18 cellular contexts compared by ENCODE assay signal in genomic region chr9:121853617-121854395, GRCh38.
"Had no signal": no experiment of that assay in that cellular context is flagged by ENCODE, and none has a peak within 500 bp of the region (broad histone marks: within the 10 kb centered on the region; RNA-seq: fewer than 3 reads in every experiment).

No MANE protein-coding gene starts in this region.

- H3K4me3 ChIP-seq: body of pancreas, SK-N-MC, upper lobe of right lung had no signal

- ATAC-seq: activated CD4-positive, CD25-positive, alpha-beta regulatory T cell treated with anti-CD3 and anti-CD28 coated beads, Interleukin-2, amount 50 U/mL, for 24 hours; activated CD8-positive, alpha-beta memory T cell treated with anti-CD3 and anti-CD28 coated beads, Interleukin-2, amount 10 ng/mL, durations not matched to agents 7 days and 5 days; body of pancreas; left colon; stimulated activated naive CD8-positive, alpha-beta T cell treated with anti-CD3 and anti-CD28 coated beads, Interleukin-15, Interleukin-2, amounts not matched to agents 100 U/mL and 50 U/mL, for 24 hours; upper lobe of right lung had no signal

- H3K9me3 Mint-ChIP-seq: central memory CD8-positive, alpha-beta T cell had no signal

- DNase-seq: activated CD8-positive, alpha-beta memory T cell treated with anti-CD3 and anti-CD28 coated beads, Interleukin-2, amount 10 ng/mL, durations not matched to agents 7 days and 5 days; activated naive CD4-positive, alpha-beta T cell treated with anti-CD3 and anti-CD28 coated beads, Interleukin-2, amount 50 U/mL, for 16 hours; activated T-cell treated with anti-CD3 and anti-CD28 coated beads, Interleukin-2, amount 50 U/mL, for 24 hours; body of pancreas; cortex of kidney; effector CD4-positive, alpha-beta T cell; foreskin melanocyte; left colon; naive B cell; small intestine; stimulated activated CD4-positive, alpha-beta T cell treated with anti-CD3 and anti-CD28 coated beads, Interleukin-4, amount 100 ng/mL, for 4 hours; stimulated activated CD8-positive, alpha-beta memory T cell treated with anti-CD3 and anti-CD28 coated beads, Interleukin-4, amount 100 ng/mL, for 48 hours; stimulated activated naive CD8-positive, alpha-beta T cell treated with anti-CD3 and anti-CD28 coated beads, Interleukin-15, Interleukin-2, amounts not matched to agents 100 U/mL and 50 U/mL, for 24 hours; upper lobe of right lung had no signal

- H3K36me3 ChIP-seq: neutrophil, upper lobe of right lung had no signal

- H3K4me1 Mint-ChIP-seq: activated CD8-positive, alpha-beta memory T cell treated with anti-CD3 and anti-CD28 coated beads, Interleukin-2, amount 10 ng/mL, durations not matched to agents 7 days and 5 days; central memory CD8-positive, alpha-beta T cell had no signal

- H3K27ac ChIP-seq: body of pancreas, neutrophil, SK-N-MC, upper lobe of right lung had no signal

- H3K36me3 Mint-ChIP-seq: activated CD8-positive, alpha-beta memory T cell treated with anti-CD3 and anti-CD28 coated beads, Interleukin-2, amount 10 ng/mL, durations not matched to agents 7 days and 5 days; naive B cell had no signal

- H3K4me1 ChIP-seq: body of pancreas had no signal

- H3K27me3 Mint-ChIP-seq: activated T-cell treated with anti-CD3 and anti-CD28 coated beads, Interleukin-2, amount 50 U/mL, for 24 hours; central memory CD8-positive, alpha-beta T cell had no signal

- H3K4me3 Mint-ChIP-seq: activated CD8-positive, alpha-beta memory T cell treated with anti-CD3 and anti-CD28 coated beads, Interleukin-2, amount 10 ng/mL, durations not matched to agents 7 days and 5 days; activated T-cell treated with anti-CD3 and anti-CD28 coated beads, Interleukin-2, amount 50 U/mL, for 24 hours; central memory CD8-positive, alpha-beta T cell; naive B cell had no signal

- H3K27me3 ChIP-seq: body of pancreas, neutrophil, upper lobe of right lung had no signal

- H3K9me3 ChIP-seq: body of pancreas, neutrophil, upper lobe of right lung had no signal

- H3K27ac Mint-ChIP-seq: activated CD8-positive, alpha-beta memory T cell treated with anti-CD3 and anti-CD28 coated beads, Interleukin-2, amount 10 ng/mL, durations not matched to agents 7 days and 5 days; activated T-cell treated with anti-CD3 and anti-CD28 coated beads, Interleukin-2, amount 50 U/mL, for 24 hours; naive B cell had no signal
